ENCODE assay signal across 10 cellular contexts in the genomic region with DNA sequence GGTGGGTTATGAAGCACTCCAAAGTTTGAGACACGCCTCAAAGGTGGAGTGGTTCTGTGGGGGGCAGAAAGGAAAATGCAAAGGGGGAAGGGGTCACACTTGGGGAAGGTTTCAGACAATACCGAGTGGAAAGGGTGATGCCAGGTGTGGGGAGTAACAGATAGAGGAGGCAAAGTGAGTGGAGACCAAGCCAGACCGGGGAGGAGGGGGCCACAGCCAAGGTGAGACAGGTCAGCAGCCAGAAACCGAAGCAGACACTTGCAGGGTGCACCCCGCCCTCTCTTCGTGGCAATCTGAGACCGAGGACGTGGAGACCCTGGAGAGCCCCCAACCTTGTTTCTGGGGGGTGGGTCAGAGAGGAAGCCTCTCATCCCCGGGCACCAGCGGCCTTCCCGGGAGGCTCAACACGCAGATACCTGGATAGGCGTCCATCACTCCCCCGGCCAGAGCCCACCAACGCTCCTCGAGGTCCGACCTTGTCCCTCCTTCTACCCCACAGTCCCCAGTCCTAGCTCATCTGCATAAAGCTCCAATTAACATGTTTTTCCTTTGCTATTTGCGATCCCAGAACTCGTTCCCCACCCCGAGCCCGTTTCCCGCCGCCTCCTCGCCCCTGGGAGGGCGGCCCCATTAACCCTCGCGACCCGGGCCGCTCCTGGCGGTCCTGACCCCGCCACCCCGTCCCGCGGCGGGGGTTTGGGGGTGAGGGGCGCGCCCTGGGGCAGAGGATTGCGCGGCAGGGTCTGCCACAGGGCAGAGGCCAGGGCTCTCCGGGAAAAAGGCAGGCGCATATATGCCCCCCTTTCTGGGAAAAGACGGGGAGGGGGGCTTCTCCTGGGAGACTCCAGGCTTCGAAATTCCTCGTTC. TPM values are rescaled to one million over a fixed set of nuclear protein-coding genes. Genes with fewer than 3 reads are reported as not detected.
DNase-seq lines count a peak whose midpoint lies in the region; ATAC-seq and TF ChIP-seq lines count a peak whose summit lies in the region.
"Had no signal": no experiment of that assay in that cellular context is flagged by ENCODE, and none has a peak within 500 bp of the region (broad histone marks: within the 10 kb centered on the region; RNA-seq: fewer than 3 reads in every experiment).

No MANE protein-coding gene starts in this region.

- H3K27ac ChIP-seq in DND-41 (ENCODE audit: low read length) (no peak overlapping the region), OCI-LY1 (ENCODE audit: low read depth, low read length, poor library complexity, severe bottlenecking) (no peak overlapping the region)

- H3K9me2 ChIP-seq in OCI-LY1 (ENCODE audit: low read depth, low read length), result no peaks in the 10 kb centered on the region

- H3K9ac ChIP-seq in DND-41 (ENCODE audit: low read depth, low read length) (peak overlapping the region; percentile 47; the same call in 1 of the 2 replicates), OCI-LY1 (ENCODE audit: low read length) (no peak overlapping the region)

- H3K79me2 ChIP-seq in DND-41 (ENCODE audit: insufficient read depth, low read length) (no peaks in the 10 kb centered on the region), OCI-LY1 (ENCODE audit: insufficient read depth, low read length) (no peaks in the 10 kb centered on the region)

- peak overlapping the region; percentile 41 for H3K27ac Mint-ChIP-seq in progenitor cell of endocrine pancreas
- H3K27ac Mint-ChIP-seq: activated T-helper 17 cell treated with anti-CD3 and anti-CD28 coated beads, Interleukin-2, amount 50 U/mL, for 72 hours had no signal

- H3K36me3 ChIP-seq in DND-41 (ENCODE audit: insufficient read depth, low read length) (no peaks in the 10 kb centered on the region), OCI-LY1 (ENCODE audit: insufficient read depth, low read length) (peaks cover 29% of the 10 kb centered on the region)

- peaks cover 46% of the 10 kb centered on the region for H3K27me3 Mint-ChIP-seq in progenitor cell of endocrine pancreas

- ATAC-seq in DND-41 (ENCODE audit: insufficient read depth, low read depth) (no peak), HG03280 (IDR thresholded peaks at IDR 0.05; ENCODE audit: unreplicated experiment) (no peak)

- DNase-seq in DND-41 (no peak), fibroblast of mammary gland (ENCODE audit: low read depth) (no peak), progenitor cell of endocrine pancreas (ENCODE audit: low spot score, unreplicated experiment) (no peak), amygdala (lab: John Stamatoyannopoulos, UW) (no peak), DMS 273 treated with DMSO at 0.1 percent for 48 hours (lab: John Stamatoyannopoulos, UW) (no peak)
- no peak for DNase-seq in stimulated activated CD4-positive, alpha-beta T cell treated with anti-CD3 and anti-CD28 coated beads, Interleukin-15, amount 100 ng/mL, for 24 hours
- DNase-seq: occipital lobe had no signal

- no peaks in the 10 kb centered on the region for H3K9me3 ChIP-seq in DND-41 (ENCODE audit: insufficient read depth, low read length, severe bottlenecking)
- H3K9me3 ChIP-seq in OCI-LY1 (ENCODE audit: low read length), result no peaks in the 10 kb centered on the region

- H3K4me2 ChIP-seq in DND-41 (ENCODE audit: insufficient read depth, low read length), result peak overlapping the region; percentile 76
- peak overlapping the region; percentile 60; the same call in 1 of the 2 replicates for H3K4me2 ChIP-seq in OCI-LY1 (ENCODE audit: low read length)

- H3K4me3 ChIP-seq in DND-41 (ENCODE audit: low read depth in 1 of 2, low read length in 2 of 2), result peak overlapping the region in 1 of 2 experiments; percentile 53; a peak in 3 of 4 replicates
- no peak overlapping the region for H3K4me3 ChIP-seq in OCI-LY1 (ENCODE audit: low read depth, low read length, poor library complexity, severe bottlenecking)
- peak overlapping the region; percentile 37 for H3K4me3 ChIP-seq in fibroblast of mammary gland (ENCODE audit: control insufficient read depth, low read depth, low read length)

- no peaks in the 10 kb centered on the region for H3K27me3 ChIP-seq in DND-41 (ENCODE audit: insufficient read depth, low read length, poor library complexity)
- H3K27me3 ChIP-seq in OCI-LY1 (ENCODE audit: insufficient read depth, low read length), result peaks cover under 1% of the 10 kb centered on the region; the same call in 1 of the 2 replicates

- H3K4me3 Mint-ChIP-seq in progenitor cell of endocrine pancreas (ENCODE audit: low read depth), result peak overlapping the region; percentile 71

- H3K4me1 Mint-ChIP-seq in progenitor cell of endocrine pancreas (ENCODE audit: low read depth), result peaks cover 7% of the 10 kb centered on the region

- H3K9me3 Mint-ChIP-seq in progenitor cell of endocrine pancreas (ENCODE audit: low read depth), result no peaks in the 10 kb centered on the region
- H3K9me3 Mint-ChIP-seq: activated T-helper 17 cell treated with anti-CD3 and anti-CD28 coated beads, Interleukin-2, amount 50 U/mL, for 72 hours had no signal

- H3F3A ChIP-seq in OCI-LY1 (ENCODE audit: insufficient read depth, low read length), result no peaks in the 10 kb centered on the region

- TF ChIP-seq CTCF in DND-41 (IDR thresholded peaks at IDR 0.05; ENCODE audit: borderline replicate concordance, extremely low read depth, low read length, poor library complexity, severe bottlenecking) (no peak), OCI-LY1 (IDR thresholded peaks at IDR 0.05; ENCODE audit: low read length) (no peak), fibroblast of mammary gland (conservative IDR thresholded peaks at IDR 0.05; ENCODE audit: control insufficient read depth, insufficient read depth, low read depth, low read length) (no peak), progenitor cell of endocrine pancreas (IDR thresholded peaks at IDR 0.05; ENCODE audit: unreplicated experiment) (no peak)

- H3K4me1 ChIP-seq in DND-41 (ENCODE audit: insufficient read depth, low read length), result peaks cover 12% of the 10 kb centered on the region
- peaks cover 29% of the 10 kb centered on the region for H3K4me1 ChIP-seq in OCI-LY1 (ENCODE audit: insufficient read depth, low read length, severe bottlenecking)

- H4K20me1 ChIP-seq in DND-41 (ENCODE audit: insufficient read depth, low read length) (no peaks in the 10 kb centered on the region), OCI-LY1 (ENCODE audit: insufficient read depth, low read length) (no peaks in the 10 kb centered on the region)

- H2AFZ ChIP-seq in DND-41 (ENCODE audit: low read depth, low read length) (peak overlapping the region; percentile 82; the same call in 1 of the 2 replicates), OCI-LY1 (ENCODE audit: low read length) (no peak overlapping the region)

- H3K36me3 Mint-ChIP-seq in progenitor cell of endocrine pancreas (ENCODE audit: insufficient read depth), result peaks cover 6% of the 10 kb centered on the region

RNA-seq across cellular contexts. Expression of a gene that starts 21.8 kb away (rescaled TPM):
- total RNA-seq in progenitor cell of endocrine pancreas, result 1.9 and 2.1 TPM in 2 replicates

RNA-seq across cellular contexts. Expression of a gene that starts 33.4 kb away (rescaled TPM):
- 46.9 and 48.5 TPM in 2 replicates for total RNA-seq in progenitor cell of endocrine pancreas

RNA-seq across cellular contexts. Expression of a gene that starts 48.4 kb away (rescaled TPM):
- total RNA-seq in progenitor cell of endocrine pancreas, result 63.4 and 63.5 TPM in 2 replicates

RNA-seq across cellular contexts. Expression of a gene that starts 55.2 kb away (rescaled TPM):
- total RNA-seq in progenitor cell of endocrine pancreas, result 21.5 and 24.6 TPM in 2 replicates

RNA-seq across cellular contexts. Expression of a gene that starts 55.2 kb away (rescaled TPM):
- total RNA-seq in progenitor cell of endocrine pancreas, result not detected in 2 replicates
- total RNA-seq: activated T-helper 17 cell treated with anti-CD3 and anti-CD28 coated beads, Interleukin-2, amount 50 U/mL, for 72 hours; occipital lobe had no signal
